ENCODE assay signal across 1 cellular context in genomic region chr20:35474504-35474903, GRCh38.
TF ChIP-seq lines count a peak whose summit lies in the region.

No MANE protein-coding gene starts in this region.

TF ChIP-seq in HepG2, 621 proteins besides CTCF, POLR2A, EP300 and RAD21 (continued from another document):
- no peak for TF ChIP-seq TFDP2 (CRISPR knock-in tag; IDR thresholded peaks at IDR 0.05)
- no peak for TF ChIP-seq ZBTB33 (CRISPR knock-in tag; IDR thresholded peaks at IDR 0.05)
- TF ChIP-seq ATF7 (IDR thresholded peaks at IDR 0.05) = peak; percentile 45
- TF ChIP-seq ATF7 (CRISPR knock-in tag; IDR thresholded peaks at IDR 0.05) = no peak
- TF ChIP-seq ZNF614 (CRISPR knock-in tag; IDR thresholded peaks at IDR 0.05; ENCODE audit: borderline replicate concordance) = 0 out of 2 replicates have a peak, but pooled peaks have one; percentile 13
- peak; percentile 8; the same call in 1 of the 2 replicates for TF ChIP-seq POLR2AphosphoS5 (IDR thresholded peaks at IDR 0.05; ENCODE audit: low read depth, low read length)
- no peak for TF ChIP-seq ZNF12 (CRISPR knock-in tag; IDR thresholded peaks at IDR 0.05)
- TF ChIP-seq ATF2 (CRISPR knock-in tag; IDR thresholded peaks at IDR 0.05) = peak; percentile 41; the same call in 1 of the 2 replicates
- TF ChIP-seq SP1 (IDR thresholded peaks at IDR 0.05) = no peak
- no peak for TF ChIP-seq SP1 (CRISPR knock-in tag; IDR thresholded peaks at IDR 0.05)
- peak; percentile 40; the same call in 1 of the 2 replicates for TF ChIP-seq MED1 (CRISPR knock-in tag; IDR thresholded peaks at IDR 0.05)
- TF ChIP-seq THAP11 (CRISPR knock-in tag; IDR thresholded peaks at IDR 0.05) = peak; percentile 28; the same call in 1 of the 2 replicates
- TF ChIP-seq ZSCAN30 (CRISPR knock-in tag; IDR thresholded peaks at IDR 0.05) = no peak
